1 cellular context compared by ENCODE assay signal in genomic region chr2:73999881-74000597, GRCh38.
TF ChIP-seq lines count a peak whose summit lies in the region.

No MANE protein-coding gene starts in this region.

TF ChIP-seq in HepG2, 621 proteins besides CTCF, POLR2A, EP300 and RAD21 (continued from another document and continues in another):
- TF ChIP-seq PATZ1 (CRISPR knock-in tag; IDR thresholded peaks at IDR 0.05) (peak; percentile 66), CENPX (CRISPR knock-in tag; IDR thresholded peaks at IDR 0.05) (no peak), RORA (CRISPR knock-in tag; IDR thresholded peaks at IDR 0.05) (no peak), ZNF879 (CRISPR knock-in tag; IDR thresholded peaks at IDR 0.05) (no peak), ZFP41 (CRISPR knock-in tag; IDR thresholded peaks at IDR 0.05; ENCODE audit: borderline replicate concordance) (no peak), PCBP2 (optimal IDR thresholded peaks at IDR 0.05; ENCODE audit: low read depth, low read length, poor library complexity, severe bottlenecking) (no peak), BCL3 (CRISPR knock-in tag; IDR thresholded peaks at IDR 0.05) (no peak), DNMT3B (CRISPR knock-in tag; conservative IDR thresholded peaks at IDR 0.05) (no peak), USF2 (IDR thresholded peaks at IDR 0.05; ENCODE audit: low read depth, low read length) (0 out of 2 replicates have a peak, but pooled peaks have one; percentile 28), USF2 (CRISPR knock-in tag; IDR thresholded peaks at IDR 0.05; ENCODE audit: borderline replicate concordance) (no peak), TOE1 (CRISPR knock-in tag; IDR thresholded peaks at IDR 0.05) (no peak), ZNF263 (CRISPR knock-in tag; IDR thresholded peaks at IDR 0.05) (peak; percentile 30; the same call in 1 of the 2 replicates), PTBP1 (IDR thresholded peaks at IDR 0.05; ENCODE audit: low read depth, low read length, poor library complexity, severe bottlenecking) (no peak), DRAP1 (CRISPR knock-in tag; IDR thresholded peaks at IDR 0.05) (no peak), RERE (CRISPR knock-in tag; IDR thresholded peaks at IDR 0.05; ENCODE audit: low read depth) (no peak), ZBTB43 (CRISPR knock-in tag; conservative IDR thresholded peaks at IDR 0.05) (no peak), AFF4 (CRISPR knock-in tag; IDR thresholded peaks at IDR 0.05) (no peak), PCBP1 (IDR thresholded peaks at IDR 0.05; ENCODE audit: borderline replicate concordance, low read depth, low read length) (no peak), ZBTB34 (CRISPR knock-in tag; IDR thresholded peaks at IDR 0.05) (no peak), ZNF432 (CRISPR knock-in tag; IDR thresholded peaks at IDR 0.05; ENCODE audit: borderline replicate concordance) (no peak), ZNF749 (CRISPR knock-in tag; IDR thresholded peaks at IDR 0.05; ENCODE audit: borderline replicate concordance) (no peak), ZSCAN22 (CRISPR knock-in tag; IDR thresholded peaks at IDR 0.05) (no peak), SIN3B (IDR thresholded peaks at IDR 0.05; ENCODE audit: low read length) (no peak), ZFAT (CRISPR knock-in tag; conservative IDR thresholded peaks at IDR 0.05) (no peak), MAX (IDR thresholded peaks at IDR 0.05) (0 out of 2 replicates have a peak, but pooled peaks have one; percentile 39), MBNL3 (CRISPR knock-in tag; conservative IDR thresholded peaks at IDR 0.05) (no peak), CEBPZ (IDR thresholded peaks at IDR 0.05; ENCODE audit: low read length) (no peak), ZZZ3 (CRISPR knock-in tag; IDR thresholded peaks at IDR 0.05; ENCODE audit: borderline replicate concordance) (no peak), SAP130 (CRISPR knock-in tag; IDR thresholded peaks at IDR 0.05; ENCODE audit: low read depth) (peak; percentile 24; the same call in 1 of the 2 replicates)
